ENCODE assay signal across 34 cellular contexts in the genomic region with DNA sequence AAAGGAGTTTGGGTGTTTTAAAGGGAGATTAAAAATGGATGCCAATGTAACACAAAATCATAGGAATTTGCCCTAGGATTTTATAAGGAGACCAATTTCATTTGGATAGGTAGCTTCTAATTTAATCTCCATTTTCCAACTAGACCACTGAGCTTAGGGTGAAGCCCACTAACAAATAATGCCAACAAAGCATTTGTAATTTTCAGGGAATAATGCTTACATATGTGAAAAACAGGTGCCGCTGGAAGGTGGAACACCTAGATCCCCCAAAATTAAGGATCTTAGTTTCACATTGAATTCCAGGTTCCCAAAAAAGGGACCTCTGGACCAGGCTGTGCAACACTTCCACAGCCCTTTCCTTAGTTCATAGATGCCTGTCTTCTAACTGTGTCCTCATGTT.
"Had no signal": no experiment of that assay in that cellular context is flagged by ENCODE, and none has a peak within 500 bp of the region (broad histone marks: within the 10 kb centered on the region; RNA-seq: fewer than 3 reads in every experiment).

No MANE protein-coding gene starts in this region.

- H3K36me3 ChIP-seq: MG63 had no signal

- H3K27me3 ChIP-seq: MG63 had no signal

- H3K9me3 ChIP-seq: MG63 had no signal

- DNase-seq: Karpas-422, Kasumi-1, MG63, MM.1S, MV-4-11, NCI-H1048, NCI-H1092, NCI-H1092 treated with DMSO at 0.1 percent for 48 hours, NCI-H1105, NCI-H1105 treated with DMSO at 0.1 percent for 48 hours, NCI-H1417, NCI-H1417 treated with DMSO at 0.1 percent for 48 hours, NCI-H1436, NCI-H1436 treated with DMSO at 0.1 percent for 48 hours, NCI-H146, NCI-H1694, NCI-H1694 treated with DMSO at 0.1 percent for 48 hours, NCI-H187, NCI-H187 treated with DMSO at 0.1 percent for 48 hours, NCI-H1930, NCI-H2029, NCI-H2029 treated with DMSO at 0.1 percent for 48 hours, NCI-H2081, NCI-H2081 treated with DMSO at 0.1 percent for 48 hours, NCI-H2107, NCI-H2171, NCI-H2171 treated with DMSO at 0.1 percent for 48 hours, NCI-H2227 treated with DMSO at 0.1 percent for 48 hours, NCI-H226, NCI-H345, NCI-H446, NCI-H446 treated with DMSO at 0.1 percent for 48 hours, NCI-H510A, NCI-H510A treated with DMSO at 0.1 percent for 48 hours had no signal

- H3K4me3 ChIP-seq: MG63 had no signal
